ENCODE assay signal across 8 cellular contexts in the genomic region with DNA sequence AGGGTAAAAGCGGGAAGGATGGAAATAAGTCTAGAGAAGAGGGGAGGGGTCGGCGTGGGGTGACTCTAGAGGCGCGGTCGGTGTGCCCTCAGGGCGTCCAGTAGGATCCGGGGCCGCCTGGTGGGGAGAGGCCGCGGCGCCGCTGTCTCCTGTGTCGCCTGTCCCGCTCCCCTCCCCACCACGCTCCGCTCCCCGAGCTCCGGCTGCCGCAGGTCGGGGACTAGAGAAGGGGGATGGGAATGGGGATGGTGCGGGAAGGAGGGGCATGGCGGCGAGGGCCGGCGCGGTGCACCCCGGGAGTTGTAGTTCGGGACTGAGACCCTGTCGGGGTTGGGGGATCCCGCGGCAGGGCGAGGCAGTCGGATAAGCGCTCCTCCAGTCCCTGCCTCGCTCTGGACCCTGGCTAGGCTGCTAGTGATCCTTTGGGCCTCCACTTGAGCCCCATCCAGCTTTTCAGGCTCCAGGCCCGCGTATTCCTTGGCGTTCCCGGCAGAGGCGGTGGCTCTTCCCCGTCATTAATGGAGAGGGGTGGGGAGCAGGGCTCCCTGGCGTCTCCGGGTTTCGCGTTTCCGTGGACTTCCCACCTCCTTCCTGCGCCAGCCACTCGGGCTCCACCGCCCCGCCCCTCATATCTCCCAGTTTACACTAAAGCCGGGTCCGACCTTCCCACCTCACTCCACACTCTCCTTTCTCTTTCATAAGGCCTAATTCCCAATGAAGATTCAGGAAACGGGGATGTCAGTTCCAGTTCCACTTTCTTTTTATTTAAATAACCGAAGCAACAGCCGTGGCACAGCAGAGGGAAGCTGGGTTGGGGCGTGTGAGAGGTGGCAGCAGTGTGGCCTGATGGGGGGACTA. TPM values are rescaled to one million over a fixed set of nuclear protein-coding genes. Genes with fewer than 3 reads are reported as not detected.
DNase-seq lines count a peak whose midpoint lies in the region; ATAC-seq and TF ChIP-seq lines count a peak whose summit lies in the region.

A gene with protein sequence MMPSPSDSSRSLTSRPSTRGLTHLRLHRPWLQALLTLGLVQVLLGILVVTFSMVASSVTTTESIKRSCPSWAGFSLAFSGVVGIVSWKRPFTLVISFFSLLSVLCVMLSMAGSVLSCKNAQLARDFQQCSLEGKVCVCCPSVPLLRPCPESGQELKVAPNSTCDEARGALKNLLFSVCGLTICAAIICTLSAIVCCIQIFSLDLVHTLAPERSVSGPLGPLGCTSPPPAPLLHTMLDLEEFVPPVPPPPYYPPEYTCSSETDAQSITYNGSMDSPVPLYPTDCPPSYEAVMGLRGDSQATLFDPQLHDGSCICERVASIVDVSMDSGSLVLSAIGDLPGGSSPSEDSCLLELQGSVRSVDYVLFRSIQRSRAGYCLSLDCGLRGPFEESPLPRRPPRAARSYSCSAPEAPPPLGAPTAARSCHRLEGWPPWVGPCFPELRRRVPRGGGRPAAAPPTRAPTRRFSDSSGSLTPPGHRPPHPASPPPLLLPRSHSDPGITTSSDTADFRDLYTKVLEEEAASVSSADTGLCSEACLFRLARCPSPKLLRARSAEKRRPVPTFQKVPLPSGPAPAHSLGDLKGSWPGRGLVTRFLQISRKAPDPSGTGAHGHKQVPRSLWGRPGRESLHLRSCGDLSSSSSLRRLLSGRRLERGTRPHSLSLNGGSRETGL (minus strand): TSS at position 241 of the 858 bp plus-strand sequence. CDS start 606 bp downstream, outside the sequence.

- TF ChIP-seq POLR2A in lower leg skin (IDR thresholded peaks at IDR 0.05) = no peak

- no peak for TF ChIP-seq CTCF in GM13976 (IDR thresholded peaks at IDR 0.05; ENCODE audit: borderline replicate concordance, control extremely low read depth, extremely low read depth, insufficient read depth, missing control alignments)
- no peak for TF ChIP-seq CTCF in lower leg skin (IDR thresholded peaks at IDR 0.05)

- intact Hi-C loops in activated CD4-positive, alpha-beta memory T cell treated with anti-CD3 and anti-CD28 coated beads for 36 hours (cut with micrococcal nuclease) = no loop called here
- intact Hi-C loops in lower leg skin (cut with DNase I; ENCODE audit: low total_unique reads) = no loop called here

- DNase-seq in GM13976 (ENCODE audit: low spot score) (peak; percentile 96), NCI-H82 (lab: John Stamatoyannopoulos, UW) (peak; percentile 97), ecto neural progenitor cell (ENCODE audit: low spot score) (peak; percentile 95), lower leg skin (ENCODE audit: low spot score in 2 of 2) (peak; percentile 86 to 97)
- peak; percentile 87 for DNase-seq in activated CD4-positive, alpha-beta memory T cell treated with anti-CD3 and anti-CD28 coated beads for 36 hours
- DNase-seq in stimulated activated CD4-positive, alpha-beta T cell treated with anti-CD3 and anti-CD28 coated beads, Interleukin-4, amount 100 ng/mL, for 48 hours (ENCODE audit: low read depth in 2 of 2) = peak; percentile 74 to 75

- H3K36me3 Mint-ChIP-seq in activated CD4-positive, alpha-beta memory T cell treated with anti-CD3 and anti-CD28 coated beads for 36 hours = peaks cover 19% of the 10 kb centered on the region

- no peaks in the 10 kb centered on the region for H3K27me3 Mint-ChIP-seq in activated CD4-positive, alpha-beta memory T cell treated with anti-CD3 and anti-CD28 coated beads for 36 hours

- H3K4me1 Mint-ChIP-seq in activated CD4-positive, alpha-beta memory T cell treated with anti-CD3 and anti-CD28 coated beads for 36 hours (ENCODE audit: low read depth) = peaks cover 34% of the 10 kb centered on the region

- CTCF ChIA-PET in activated CD4-positive, alpha-beta memory T cell treated with anti-CD3 and anti-CD28 coated beads for 36 hours (lab: Charles Lee) = interaction anchor here (0.9 to 9.7 kb wide), 3 partner anchors 12 to 67 kb away, joined by 3 to 188 read pairs (median 3); a partner anchor contains a TSS

- POLR2A ChIA-PET in activated CD4-positive, alpha-beta memory T cell treated with anti-CD3 and anti-CD28 coated beads for 36 hours (lab: Charles Lee) = interaction anchor here (0.5 kb wide), 1 partner anchor 11 kb away, joined by 4 read pairs; no protein-coding TSS in a partner anchor

- peak; percentile 68 for ATAC-seq in HG03354 (IDR thresholded peaks at IDR 0.05; ENCODE audit: poor library complexity, severe bottlenecking, unreplicated experiment)
- ATAC-seq in GM18519 (IDR thresholded peaks at IDR 0.05; ENCODE audit: low FRiP score, unreplicated experiment) = no peak

- H3K9me3 Mint-ChIP-seq in activated CD4-positive, alpha-beta memory T cell treated with anti-CD3 and anti-CD28 coated beads for 36 hours = no peaks in the 10 kb centered on the region

- in situ Hi-C loops in GM13976 (cut with MboI; ENCODE audit: low sequenced_read_pairs, unreplicated experiment) = no loop called here

- peak within 1 kb of the TSS; percentile 23 for H3K27ac Mint-ChIP-seq in activated CD4-positive, alpha-beta memory T cell treated with anti-CD3 and anti-CD28 coated beads for 36 hours

- H3K4me3 Mint-ChIP-seq in activated CD4-positive, alpha-beta memory T cell treated with anti-CD3 and anti-CD28 coated beads for 36 hours = peak within 1 kb of the TSS; percentile 79

- peak within 1 kb of the TSS; percentile 51 for H3K4me3 ChIP-seq in lower leg skin (ENCODE audit: low read depth, poor library complexity, severe bottlenecking)

- WGBS in lower leg skin, 2 donors = 2% methylated on average over 55 to 57 of the region's 57 CpGs

RNA-seq across cellular contexts. Expression of the gene that starts here (rescaled TPM):
- 10 to 100 TPM; 32.9 to 34.1 TPM for total RNA-seq in activated CD4-positive, alpha-beta memory T cell treated with anti-CD3 and anti-CD28 coated beads for 36 hours
- 10 to 100 TPM in 3 of 4 donors, 1 to 10 TPM in 1; 9.6 to 26.0 (median 18.7) TPM for total RNA-seq in lower leg skin
